ENCODE assay signal across 9 cellular contexts in the genomic region with DNA sequence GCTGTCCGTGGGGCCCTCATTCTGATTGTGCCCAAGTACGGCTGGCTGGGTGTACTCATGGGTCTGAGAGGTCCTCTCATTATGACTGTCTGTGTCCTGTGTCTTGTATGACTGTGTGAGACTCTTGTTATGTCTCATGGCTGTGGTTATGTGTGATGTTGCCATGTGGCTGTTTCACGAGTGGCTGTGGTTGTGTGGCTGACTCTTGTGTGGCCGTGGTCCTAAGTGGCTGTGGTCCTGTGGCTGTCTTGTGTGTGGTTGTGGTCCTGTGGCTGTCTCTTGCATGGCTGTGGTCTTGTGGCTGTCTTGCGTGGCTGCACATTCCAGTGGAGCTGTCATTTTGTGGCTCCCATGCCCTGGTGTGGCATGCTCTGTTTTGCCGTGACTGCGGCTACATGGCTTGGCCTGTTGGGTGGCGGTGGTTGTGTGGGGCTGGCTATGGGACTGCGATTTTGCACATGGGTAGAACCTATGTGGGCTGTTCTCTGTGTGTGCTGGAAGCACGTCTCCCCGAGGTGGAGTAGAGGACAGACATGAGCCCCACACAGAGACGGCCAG. TPM values are rescaled to one million over a fixed set of nuclear protein-coding genes. Genes with fewer than 3 reads are reported as not detected.
DNase-seq lines count a peak whose midpoint lies in the region; ATAC-seq and TF ChIP-seq lines count a peak whose summit lies in the region.
"Had no signal": no experiment of that assay in that cellular context is flagged by ENCODE, and none has a peak within 500 bp of the region (broad histone marks: within the 10 kb centered on the region; RNA-seq: fewer than 3 reads in every experiment).

No MANE protein-coding gene starts in this region.

- H3K79me1 ChIP-seq in H9 (ENCODE audit: insufficient read depth, low read depth, low read length, poor library complexity, severe bottlenecking): no peaks in the 10 kb centered on the region

- H2BK12ac ChIP-seq in H9 (ENCODE audit: insufficient read length, low read depth, low read length): no peak overlapping the region

- H3K27ac Mint-ChIP-seq in glutamatergic neuron (ENCODE audit: unreplicated experiment): peak overlapping the region; percentile 13
- H3K27ac Mint-ChIP-seq in H9: no peak overlapping the region

- no peak overlapping the region for H2BK120ac ChIP-seq in H9 (ENCODE audit: low read depth, low read length, poor library complexity, severe bottlenecking)

- H4K8ac ChIP-seq in H9 (replicated peaks; ENCODE audit: insufficient read length, low read depth, low read length): no peak overlapping the region

- no peak overlapping the region for H3K27ac ChIP-seq in H9 (ENCODE audit: insufficient read length, low read depth, low read length)

- H3K4me1 ChIP-seq in H9 (ENCODE audit: insufficient read depth, low read length): no peaks in the 10 kb centered on the region

- no peak overlapping the region for H3K14ac ChIP-seq in H9 (ENCODE audit: insufficient read depth, low read length)

- H3K79me2 ChIP-seq in H9 (ENCODE audit: insufficient read depth, low read length): no peaks in the 10 kb centered on the region

- H2AFZ ChIP-seq in H9 (ENCODE audit: low read length): no peak overlapping the region

- peaks cover 33% of the 10 kb centered on the region; the same call in 1 of the 2 replicates for H3K27me3 ChIP-seq in H9 (ENCODE audit: insufficient read depth, low read length)

- H3K9me3 Mint-ChIP-seq in glutamatergic neuron (ENCODE audit: unreplicated experiment) (peaks cover 3% of the 10 kb centered on the region), H9 (peaks cover 7% of the 10 kb centered on the region in 2 experiments; a peak in 4 of 5 replicates)

- no peak overlapping the region for H2BK20ac ChIP-seq in H9 (ENCODE audit: low read depth, low read length, poor library complexity, severe bottlenecking)

- no peak for ATAC-seq in HG03025 (IDR thresholded peaks at IDR 0.05; ENCODE audit: low FRiP score, unreplicated experiment)
- ATAC-seq: Panc1 had no signal

- H2BK15ac ChIP-seq in H9 (ENCODE audit: low read depth, low read length): no peak overlapping the region

- no peak overlapping the region for H2BK5ac ChIP-seq in H9 (ENCODE audit: insufficient read length, low read length)

- H3K9me3 ChIP-seq in H9 (ENCODE audit: control insufficient read depth, low read depth, low read length): no peaks in the 10 kb centered on the region

- no peak overlapping the region for H3T11ph ChIP-seq in H9 (ENCODE audit: low read length)

- H4K91ac ChIP-seq in H9 (ENCODE audit: insufficient read length, low read depth, low read length): no peak overlapping the region

- no peak overlapping the region for H4K5ac ChIP-seq in H9 (ENCODE audit: insufficient read length, low read depth, low read length)

- H3K36me3 Mint-ChIP-seq in glutamatergic neuron (ENCODE audit: unreplicated experiment) (no peaks in the 10 kb centered on the region), H9 (ENCODE audit: insufficient read depth in 1 of 3, low read depth in 3 of 3) (peaks cover 0 to 3% (median 2%) of the 10 kb centered on the region in 3 experiments; a peak in 3 of 7 replicates)

- DNase-seq in KG1 (lab: John Stamatoyannopoulos, UW): peak; percentile 78
- peak; percentile 90 for DNase-seq in activated CD8-positive, alpha-beta memory T cell treated with anti-CD3 and anti-CD28 coated beads for 24 hours
- no peak for DNase-seq in glutamatergic neuron
- DNase-seq in stimulated activated naive CD4-positive, alpha-beta T cell (lab: John Stamatoyannopoulos, UW): peak; percentile 14 to 70 (median 32)
- no peak for DNase-seq in NCI-H446 treated with DMSO at 0.1 percent for 48 hours (lab: John Stamatoyannopoulos, UW)
- DNase-seq in H9: no peak
- no peak for DNase-seq in COLO829 (ENCODE audit: low spot score)

- TF ChIP-seq CTCF in glutamatergic neuron (IDR thresholded peaks at IDR 0.05; ENCODE audit: partially characterized antibody, unreplicated experiment) (no peak), H9 (conservative IDR thresholded peaks at IDR 0.05) (no peak)

- no peak overlapping the region for H3K4ac ChIP-seq in H9 (ENCODE audit: low read depth, low read length)

- peaks cover 12% of the 10 kb centered on the region for H3K23me2 ChIP-seq in H9 (ENCODE audit: insufficient read length, low read depth, low read length, poor library complexity, severe bottlenecking)

- H3K4me1 Mint-ChIP-seq in glutamatergic neuron (ENCODE audit: low read depth, unreplicated experiment) (peaks cover 7% of the 10 kb centered on the region), H9 (peaks cover 21 to 35% of the 10 kb centered on the region in 2 experiments)

- peaks cover 13% of the 10 kb centered on the region for H3K27me3 Mint-ChIP-seq in glutamatergic neuron (ENCODE audit: unreplicated experiment)
- peaks cover 74% of the 10 kb centered on the region for H3K27me3 Mint-ChIP-seq in H9 (ENCODE audit: low read depth)

- H3K4me3 Mint-ChIP-seq in glutamatergic neuron (ENCODE audit: unreplicated experiment) (peak overlapping the region; percentile 61), H9 (peak overlapping the region in 1 of 2 experiments; percentile 63; a peak in 2 of 5 replicates)

- no peak overlapping the region for H3K4me2 ChIP-seq in H9 (ENCODE audit: insufficient read depth, insufficient read length, low read length)

- H4K20me1 ChIP-seq in H9 (ENCODE audit: control insufficient read depth, insufficient read depth, insufficient read length): peaks cover 3% of the 10 kb centered on the region

- H2AK5ac ChIP-seq in H9 (ENCODE audit: insufficient read length, low read length): no peak overlapping the region

- WGBS in H9 (ENCODE audit: extremely low coverage, insufficient read length, low lambda C conversion rate): no CpG with 5 or more reads among the region's 12 CpGs

- no peak overlapping the region for H3K18ac ChIP-seq in H9 (ENCODE audit: insufficient read length, low read depth, low read length)

- H3K56ac ChIP-seq in H9 (ENCODE audit: insufficient read length, low read depth, low read length): no peak overlapping the region

- H3K23ac ChIP-seq in H9 (ENCODE audit: insufficient read length, low read depth, low read length): no peak overlapping the region

- no peak overlapping the region for H3K9ac ChIP-seq in H9 (ENCODE audit: extremely low read depth, insufficient read length, low read length)

RNA-seq across cellular contexts. Expression of a gene that starts 2.5 kb away (rescaled TPM):
- total RNA-seq in glutamatergic neuron (ENCODE audit: unreplicated experiment) (1.3 TPM), H9 (2021) (0.63 and 0.86 TPM in 2 replicates)

RNA-seq across cellular contexts. Expression of a gene that starts 16.4 kb away (rescaled TPM):
- total RNA-seq in glutamatergic neuron (ENCODE audit: unreplicated experiment) (29.2 TPM), H9 (2021) (92.8 and 95.7 TPM in 2 replicates)

RNA-seq across cellular contexts. Expression of a gene that starts 18.0 kb away (rescaled TPM):
- 68.6 TPM for total RNA-seq in glutamatergic neuron (ENCODE audit: unreplicated experiment)
- total RNA-seq in H9 (2021): 198 and 210 TPM in 2 replicates

RNA-seq across cellular contexts. Expression of a gene that starts 50.1 kb away (rescaled TPM):
- total RNA-seq in glutamatergic neuron (ENCODE audit: unreplicated experiment) (17.2 TPM), H9 (2021) (39.4 and 40.5 TPM in 2 replicates)

RNA-seq across cellular contexts. Expression of a gene that starts 50.1 kb away (rescaled TPM):
- total RNA-seq in glutamatergic neuron (ENCODE audit: unreplicated experiment): 109 TPM
- 160 and 165 TPM in 2 replicates for total RNA-seq in H9 (2021)

Comparison
In these comparisons a context has a peak if more than half of its experiments do, and no peak if none do; other contexts are left out.
1. DNase-seq: peak in KG1 (single experiment), activated CD8-positive, alpha-beta memory T cell treated with anti-CD3 and anti-CD28 coated beads for 24 hours (single experiment) and stimulated activated naive CD4-positive, alpha-beta T cell (6 of 6); none in glutamatergic neuron (single experiment), NCI-H446 treated with DMSO at 0.1 percent for 48 hours (single experiment), H9 (single experiment) and COLO829 (single experiment).